Comparison of ENCODE assay signal across 10 cellular contexts in the genomic region with DNA sequence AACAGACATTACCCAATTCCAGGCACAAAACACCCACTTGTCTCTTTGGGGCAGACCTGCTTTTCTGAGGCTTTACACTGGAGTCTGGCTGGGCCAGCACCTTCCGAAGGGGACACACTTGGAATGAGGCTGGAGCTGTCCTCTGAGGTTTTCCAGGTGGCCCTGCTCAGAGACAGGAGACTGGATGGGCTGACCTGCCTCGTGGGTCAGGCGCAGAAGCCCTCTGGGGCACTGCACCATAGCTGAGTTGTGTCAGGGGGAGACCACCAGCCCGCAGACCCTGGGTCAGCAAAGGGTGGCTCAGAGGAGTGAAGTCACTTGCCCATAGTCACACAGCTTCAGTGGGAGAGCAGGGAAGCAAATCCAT. TPM values are rescaled to one million over a fixed set of nuclear protein-coding genes. Genes with fewer than 3 reads are reported as not detected.
DNase-seq lines count a peak whose midpoint lies in the region; ATAC-seq and TF ChIP-seq lines count a peak whose summit lies in the region.
"Had no signal": no experiment of that assay in that cellular context is flagged by ENCODE, and none has a peak within 500 bp of the region (broad histone marks: within the 10 kb centered on the region; RNA-seq: fewer than 3 reads in every experiment).

No MANE protein-coding gene starts in this region.

- peaks cover 4% of the 10 kb centered on the region for H3K36me3 Mint-ChIP-seq in T-helper 17 cell (ENCODE audit: low read depth)

- no peak overlapping the region for H3K4me3 ChIP-seq in right atrium auricular region
- H3K4me3 ChIP-seq in H7 (ENCODE audit: insufficient read depth, low read depth, low read length): no peak overlapping the region

- intact Hi-C loops in cardiac septum (cut with DNase I): no loop called here

- H3K4me3 Mint-ChIP-seq in T-helper 17 cell: peak overlapping the region; percentile 90

- H3K36me3 ChIP-seq in right atrium auricular region (no peaks in the 10 kb centered on the region), H7 (replicated peaks; ENCODE audit: control insufficient read depth, insufficient read depth, low read length) (no peaks in the 10 kb centered on the region)
- H3K36me3 ChIP-seq: BE2C had no signal

- no peak overlapping the region for H3K27ac Mint-ChIP-seq in T-helper 17 cell

- H3K27me3 ChIP-seq in right atrium auricular region: peaks cover 0 to 4% of the 10 kb centered on the region in 2 donors
- no peaks in the 10 kb centered on the region for H3K27me3 ChIP-seq in foreskin keratinocyte
- peaks cover 53% of the 10 kb centered on the region for H3K27me3 ChIP-seq in H7 (ENCODE audit: control insufficient read depth, insufficient read depth, low read length)
- H3K27me3 ChIP-seq: BE2C had no signal

- DNase-seq in right atrium auricular region (ENCODE audit: low spot score): peak; percentile 56
- DNase-seq in cardiac septum (ENCODE audit: low spot score): no peak
- DNase-seq in T-helper 17 cell: no peak
- no peak for DNase-seq in foreskin keratinocyte
- no peak for DNase-seq in H7
- no peak for DNase-seq in superior temporal gyrus (ENCODE audit: extremely low spot score)
- DNase-seq in T-helper 9 cell: no peak
- DNase-seq: BE2C, PC-3 had no signal

- peaks cover 18% of the 10 kb centered on the region for H3K4me1 Mint-ChIP-seq in T-helper 17 cell

- H3K27me3 Mint-ChIP-seq in T-helper 17 cell: peaks cover 10% of the 10 kb centered on the region

- peaks cover 0 to 27% of the 10 kb centered on the region in 2 donors for H3K4me1 ChIP-seq in right atrium auricular region
- peaks cover 20% of the 10 kb centered on the region for H3K4me1 ChIP-seq in foreskin keratinocyte
- H3K4me1 ChIP-seq: BE2C had no signal

- TF ChIP-seq CTCF in right atrium auricular region (IDR thresholded peaks at IDR 0.05): no peak
- TF ChIP-seq CTCF in foreskin keratinocyte (conservative IDR thresholded peaks at IDR 0.05): no peak

- H3K9me3 ChIP-seq in right atrium auricular region: no peaks in the 10 kb centered on the region
- no peaks in the 10 kb centered on the region for H3K9me3 ChIP-seq in T-helper 17 cell (ENCODE audit: control insufficient read depth, low read length, poor library complexity, severe bottlenecking)
- H3K9me3 ChIP-seq: BE2C had no signal

- ATAC-seq in T-helper 17 cell (no peak), foreskin keratinocyte (no peak)
- ATAC-seq: PC-3 had no signal

- H3K27ac ChIP-seq in right atrium auricular region (no peak overlapping the region), foreskin keratinocyte (peak overlapping the region; percentile 74), temporal lobe (ENCODE audit: low read depth, low read length) (peak overlapping the region; percentile 17)

RNA-seq across cellular contexts. Expression of gene SH2D5, which starts 1.8 kb away (rescaled TPM):
- total RNA-seq in right atrium auricular region: under 1 TPM in 1 of 2 donors, not detected in 1; 0.63 TPM
- not detected for total RNA-seq in cardiac septum
- total RNA-seq in T-helper 17 cell: not detected
- total RNA-seq in foreskin keratinocyte: 146 and 157 TPM in 2 replicates
- 85.3 and 105 TPM in 2 replicates for polyA plus RNA-seq in foreskin keratinocyte
- 0.49 TPM for total RNA-seq in temporal lobe
- 8.3 and 9.0 TPM in 2 replicates for total RNA-seq in H7 (2014; rRNA removed; shearing (Covaris generic))

RNA-seq across cellular contexts. Expression of gene KIF17, which starts 12.9 kb away (rescaled TPM):
- total RNA-seq in right atrium auricular region: 1 to 10 TPM; 2.6 to 6.0 TPM
- 1.5 TPM for total RNA-seq in cardiac septum
- under 1 TPM in 1 of 2 donors, not detected in 1; 0.42 TPM for total RNA-seq in T-helper 17 cell
- total RNA-seq in foreskin keratinocyte: 1.5 and 1.8 TPM in 2 replicates
- polyA plus RNA-seq in foreskin keratinocyte: 1.2 and 1.5 TPM in 2 replicates
- 5.2 TPM for total RNA-seq in temporal lobe
- total RNA-seq in H7 (2014; rRNA removed; shearing (Covaris generic)): 3.5 and 10.1 TPM in 2 replicates

RNA-seq across cellular contexts. Expression of gene HP1BP3, which starts 56.4 kb away (rescaled TPM):
- total RNA-seq in right atrium auricular region (100 to 1,000 TPM; 106 to 115 TPM), cardiac septum (123 TPM), T-helper 17 cell (100 to 1,000 TPM; 210 to 230 TPM), foreskin keratinocyte (160 and 176 TPM in 2 replicates), temporal lobe (375 TPM)
- polyA plus RNA-seq in foreskin keratinocyte: 34.0 and 39.7 TPM in 2 replicates
- 119 and 137 TPM in 2 replicates for total RNA-seq in H7 (2014; rRNA removed; shearing (Covaris generic))

Comparison
In these comparisons a context has a peak if more than half of its experiments do, and no peak if none do; other contexts are left out.
1. H3K27ac ChIP-seq: peak in foreskin keratinocyte (single experiment) and temporal lobe (single experiment); none in right atrium auricular region (0 of 2).
2. RNA of gene SH2D5, which starts 1.8 kb away (total RNA-seq): 146 to 157 TPM in foreskin keratinocyte; 8.3 to 9.0 TPM in H7, 0.63 TPM in right atrium auricular region, 0.49 TPM in temporal lobe (single experiment), not detected in T-helper 17 cell and not detected in cardiac septum (single experiment); every median in the first group is over 10 times any median in the second.